ENCODE assay signal across 9 cellular contexts in genomic region chr1:25140073-25140797, GRCh38.
DNase-seq lines count a peak whose midpoint lies in the region; ATAC-seq and TF ChIP-seq lines count a peak whose summit lies in the region.
"Had no signal": no experiment of that assay in that cellular context is flagged by ENCODE, and none has a peak within 500 bp of the region (broad histone marks: within the 10 kb centered on the region; RNA-seq: fewer than 3 reads in every experiment).

No MANE protein-coding gene starts in this region.

- no peak overlapping the region for H3K4me3 ChIP-seq in WERI-Rb-1 (ENCODE audit: low read depth, low read length)

- H3K27ac ChIP-seq in WERI-Rb-1: peak overlapping the region; percentile 66
- H3K27ac ChIP-seq: 22Rv1 had no signal

- no peaks in the 10 kb centered on the region for H3K27me3 ChIP-seq in WERI-Rb-1 (ENCODE audit: insufficient read depth, low read depth, severe bottlenecking)

- ATAC-seq in HG03097 (IDR thresholded peaks at IDR 0.05; ENCODE audit: low FRiP score, unreplicated experiment): peak; percentile 74
- peak; percentile 71 for ATAC-seq in stimulated activated naive CD8-positive, alpha-beta T cell treated with anti-CD3 and anti-CD28 coated beads, Interleukin-15, Interleukin-2, amounts not matched to agents 100 U/mL and 50 U/mL, for 24 hours

- DNase-seq in DMS79 treated with DMSO at 0.1 percent for 48 hours (lab: John Stamatoyannopoulos, UW): peak; percentile 59
- no peak for DNase-seq in DMS79 (lab: John Stamatoyannopoulos, UW)
- DNase-seq in WERI-Rb-1: peak; percentile 64
- no peak for DNase-seq in stimulated activated naive CD8-positive, alpha-beta T cell treated with anti-CD3 and anti-CD28 coated beads, Interleukin-15, Interleukin-2, amounts not matched to agents 100 U/mL and 50 U/mL, for 24 hours
- DNase-seq in G401 (ENCODE audit: low spot score): no peak
- DNase-seq in cerebellum (ENCODE audit: low spot score): no peak
- no peak for DNase-seq in activated effector memory CD4-positive, alpha-beta T cell treated with Interleukin-2 at 50 U/mL for 16 hours

- H3K9me3 ChIP-seq in WERI-Rb-1 (ENCODE audit: severe bottlenecking): no peaks in the 10 kb centered on the region

- in situ Hi-C loops in G401 (cut with HindIII; ENCODE audit: low sequenced_read_pairs): no loop called here

- TF ChIP-seq CTCF in WERI-Rb-1 (IDR thresholded peaks at IDR 0.05; ENCODE audit: low read depth, low read length): no peak

- H3K36me3 ChIP-seq in WERI-Rb-1: no peaks in the 10 kb centered on the region

Comparison
In these comparisons a context has a peak if more than half of its experiments do, and no peak if none do; other contexts are left out.
1. DNase-seq: peak in DMS79 treated with DMSO at 0.1 percent for 48 hours (single experiment) and WERI-Rb-1 (single experiment); none in DMS79 (single experiment), stimulated activated naive CD8-positive, alpha-beta T cell treated with anti-CD3 and anti-CD28 coated beads, Interleukin-15, Interleukin-2, amounts not matched to agents 100 U/mL and 50 U/mL, for 24 hours (single experiment), G401 (single experiment), cerebellum (single experiment) and activated effector memory CD4-positive, alpha-beta T cell treated with Interleukin-2 at 50 U/mL for 16 hours (single experiment).